In the genomic region with DNA sequence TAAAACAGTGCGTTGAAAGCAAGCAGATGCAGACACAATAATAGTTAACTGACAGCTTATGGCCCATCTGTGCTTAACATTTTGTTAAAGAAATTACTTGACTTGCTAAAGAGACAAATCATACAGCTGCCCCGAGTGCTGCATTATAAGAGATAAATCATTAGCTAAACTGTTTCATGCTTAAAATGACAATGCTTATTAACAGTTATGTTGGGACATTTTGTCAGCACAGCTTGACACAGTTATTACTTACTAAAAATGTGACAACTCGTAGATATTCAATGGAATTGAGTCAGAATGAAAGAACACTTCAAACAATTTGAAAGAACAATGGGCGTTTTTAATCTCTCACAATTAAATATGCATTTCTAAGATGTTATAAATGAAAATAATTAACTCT, we compare ENCODE assay signal across 16 cellular contexts. TPM values are rescaled to one million over a fixed set of nuclear protein-coding genes. Genes with fewer than 3 reads are reported as not detected.
A peak's percentile ranks its signal among the peaks of the same experiment; 100 is the strongest.
DNase-seq lines count a peak whose midpoint lies in the region; ATAC-seq, FAIRE-seq and TF ChIP-seq lines count a peak whose summit lies in the region.
"Had no signal": no experiment of that assay in that cellular context is flagged by ENCODE, and none has a peak within 500 bp of the region (broad histone marks: within the 10 kb centered on the region; RNA-seq: fewer than 3 reads in every experiment).

No MANE protein-coding gene starts in this region.

- H3K27ac Mint-ChIP-seq in endodermal cell (no peak overlapping the region), neural progenitor cell (no peak overlapping the region), immature natural killer cell (no peak overlapping the region)
- H3K27ac Mint-ChIP-seq: CD4-positive, CD25-positive, alpha-beta regulatory T cell had no signal

- H3K9me3 ChIP-seq in GM12878 (replicated peaks; ENCODE audit: control insufficient read depth, insufficient read depth, low read length) (no peaks in the 10 kb centered on the region), endodermal cell (ENCODE audit: control insufficient read depth, low read length) (no peaks in the 10 kb centered on the region), neural progenitor cell (ENCODE audit: low read depth) (no peaks in the 10 kb centered on the region)
- H3K9me3 ChIP-seq: BLaER1 treated with 17β-estradiol and CSF1 and Interleukin-3, amounts not matched to agents 10 nM and 100 nM; HAP-1 had no signal

- TF ChIP-seq POLR2A in GM12878 (IDR thresholded peaks at IDR 0.05; ENCODE audit: low read depth, low read length), result no peak

- no peak for FAIRE-seq in GM12878 (lab: Jason Lieb, UNC)

- DNase-seq in activated CD4-positive, CD25-positive, alpha-beta regulatory T cell (lab: John Stamatoyannopoulos, UW), result no peak
- DNase-seq in GM12878 (ENCODE audit: low read depth, low spot score), result no peak
- DNase-seq in endodermal cell, result no peak
- no peak for DNase-seq in neural progenitor cell (ENCODE audit: low spot score)
- DNase-seq in iPS-NIHi7 (ENCODE audit: extremely low spot score), result no peak
- DNase-seq in immature natural killer cell, result no peak
- DNase-seq: 8988T; AML-193; CD4-positive, CD25-positive, alpha-beta regulatory T cell; DMS53; GF-D8; GM23248 had no signal

- peaks cover 42% of the 10 kb centered on the region for H3F3A ChIP-seq in neural progenitor cell (ENCODE audit: low read depth)

- peaks cover 54% of the 10 kb centered on the region for H3K4me1 Mint-ChIP-seq in endodermal cell
- peaks cover 88% of the 10 kb centered on the region for H3K4me1 Mint-ChIP-seq in neural progenitor cell
- no peaks in the 10 kb centered on the region for H3K4me1 Mint-ChIP-seq in immature natural killer cell

- H2AFZ ChIP-seq in GM12878 (ENCODE audit: control insufficient read depth, low read depth, low read length) (no peak overlapping the region), neural progenitor cell (replicated peaks) (no peak overlapping the region)
- H2AFZ ChIP-seq: GM23248 had no signal

- H3K27me3 Mint-ChIP-seq in endodermal cell (ENCODE audit: insufficient read depth) (peaks cover 37% of the 10 kb centered on the region), neural progenitor cell (ENCODE audit: insufficient read depth, low read depth) (peaks cover 3% of the 10 kb centered on the region), immature natural killer cell (ENCODE audit: low read depth in 3 of 3) (peaks cover 2 to 8% (median 2%) of the 10 kb centered on the region in 3 donors)

- SMC1A ChIA-PET in GM12878 (lab: Charles Lee; ENCODE audit: uncharacterized antibody, unreplicated experiment), result no interaction called here

- H3K79me2 ChIP-seq in GM12878 (ENCODE audit: control insufficient read depth, insufficient read depth, low read length), result no peaks in the 10 kb centered on the region
- H3K79me2 ChIP-seq in neural progenitor cell (ENCODE audit: low read depth), result no peaks in the 10 kb centered on the region

- peak; percentile 32 to 52 for ATAC-seq in activated CD4-positive, CD25-positive, alpha-beta regulatory T cell treated with anti-CD3 and anti-CD28 coated beads, Interleukin-2, amount 50 U/mL, for 24 hours
- ATAC-seq in GM12878 (peak; percentile 55), HG02571 (IDR thresholded peaks at IDR 0.05; ENCODE audit: unreplicated experiment) (no peak)

- H3K4me3 ChIP-seq in GM12878 (no peak overlapping the region), endodermal cell (ENCODE audit: low read length) (no peak overlapping the region), neural progenitor cell (no peak overlapping the region)
- H3K4me3 ChIP-seq: BLaER1 treated with 17β-estradiol and CSF1 and Interleukin-3, amounts not matched to agents 10 nM and 100 nM; GM23248; HAP-1 had no signal

- no TSS peak for BruUV-seq in GM12878 (replicated peaks; lab: Mats Ljungman, UMichigan)

- TF ChIP-seq EP300 in GM12878 (IDR thresholded peaks at IDR 0.05; ENCODE audit: borderline replicate concordance in 1 of 2, control insufficient read depth in 1 of 2, low read depth in 2 of 2, low read length in 2 of 2), result no peak

- H3K27me3 ChIP-seq in GM12878 (replicated peaks in 1 of 2; ENCODE audit: control insufficient read depth in 2 of 2, insufficient read depth in 2 of 2, low read length in 1 of 2), result peaks cover 4 to 13% of the 10 kb centered on the region in 2 experiments
- H3K27me3 ChIP-seq in endodermal cell (ENCODE audit: control insufficient read depth, insufficient read depth, low read length, poor library complexity, severe bottlenecking), result peaks cover 36% of the 10 kb centered on the region
- H3K27me3 ChIP-seq in neural progenitor cell, result peaks cover 84% of the 10 kb centered on the region

- POLR2A ChIA-PET in GM12878 (lab: Charles Lee), result no interaction called here

- RAD21 ChIA-PET in GM12878 (lab: Charles Lee; ENCODE audit: unreplicated experiment), result no interaction called here

- no peak for TF ChIP-seq RAD21 in GM12878 (IDR thresholded peaks at IDR 0.05; ENCODE audit: insufficient read depth, low read depth, low read length)

- CTCF ChIA-PET in GM12878 (lab: Yijun Ruan, JAX), result no interaction called here

- H3K36me3 ChIP-seq in GM12878 (ENCODE audit: control insufficient read depth in 2 of 2, insufficient read depth in 2 of 2, low read length in 1 of 2) (no peaks in the 10 kb centered on the region), endodermal cell (ENCODE audit: control insufficient read depth, insufficient read depth, low read length) (no peaks in the 10 kb centered on the region), neural progenitor cell (no peaks in the 10 kb centered on the region)
- H3K36me3 ChIP-seq: BLaER1 treated with 17β-estradiol and CSF1 and Interleukin-3, amounts not matched to agents 10 nM and 100 nM; HAP-1 had no signal

- H3K36me3 Mint-ChIP-seq in endodermal cell (ENCODE audit: low read depth) (no peaks in the 10 kb centered on the region), neural progenitor cell (peaks cover 32% of the 10 kb centered on the region), immature natural killer cell (no peaks in the 10 kb centered on the region)
- H3K36me3 Mint-ChIP-seq: CD4-positive, CD25-positive, alpha-beta regulatory T cell had no signal

- H3K9ac ChIP-seq in GM12878 (ENCODE audit: control insufficient read depth, insufficient read depth, low read length) (no peak overlapping the region), endodermal cell (ENCODE audit: extremely low read depth, low read length, poor library complexity, severe bottlenecking) (no peak overlapping the region), neural progenitor cell (no peak overlapping the region)
- H3K9ac ChIP-seq: BLaER1 treated with 17β-estradiol and CSF1 and Interleukin-3, amounts not matched to agents 10 nM and 100 nM; GM23248 had no signal

- H3K4me3 Mint-ChIP-seq in endodermal cell (no peak overlapping the region), neural progenitor cell (no peak overlapping the region), immature natural killer cell (no peak overlapping the region)
- H3K4me3 Mint-ChIP-seq: CD4-positive, CD25-positive, alpha-beta regulatory T cell had no signal

- no peak overlapping the region for H3K27ac ChIP-seq in GM12878 (ENCODE audit: control insufficient read depth, insufficient read depth)
- peak overlapping the region; percentile 49 for H3K27ac ChIP-seq in endodermal cell (ENCODE audit: low read depth, low read length)
- H3K27ac ChIP-seq in neural progenitor cell, result no peak overlapping the region
- H3K27ac ChIP-seq: BLaER1 treated with 17β-estradiol and CSF1 and Interleukin-3, amounts not matched to agents 10 nM and 100 nM; GM23248 had no signal

- H3K4me2 ChIP-seq in GM12878 (ENCODE audit: control insufficient read depth, insufficient read depth), result no peak overlapping the region
- H3K4me2 ChIP-seq in neural progenitor cell, result peak overlapping the region; percentile 82
- H3K4me2 ChIP-seq: BLaER1 treated with 17β-estradiol and CSF1 and Interleukin-3, amounts not matched to agents 10 nM and 100 nM had no signal

- intact Hi-C loops in GM12878 (cut with micrococcal nuclease; ENCODE audit: unreplicated experiment), result no loop called here

- H3K9me3 Mint-ChIP-seq in endodermal cell (no peaks in the 10 kb centered on the region), neural progenitor cell (no peaks in the 10 kb centered on the region), immature natural killer cell (peaks cover 2 to 16% (median 7%) of the 10 kb centered on the region in 6 donors)

- TF ChIP-seq CTCF in GM12878 (IDR thresholded peaks at IDR 0.05 in 2 of 3, conservative IDR thresholded peaks at IDR 0.05 in 1 of 3; ENCODE audit: control insufficient read depth in 2 of 3, extremely low read depth in 1 of 3, insufficient read depth in 1 of 3, low read depth in 3 of 3, low read length in 3 of 3), result no peak
- no peak for TF ChIP-seq CTCF in endodermal cell (conservative IDR thresholded peaks at IDR 0.05)
- no peak for TF ChIP-seq CTCF in neural progenitor cell (IDR thresholded peaks at IDR 0.05)

- in situ Hi-C loops in GM12878 (cut with MboI), result no loop called here

- 10% methylated on average over 4 of the region's 4 CpGs for WGBS in GM12878 (ENCODE audit: insufficient coverage, insufficient replicate concordance, low lambda C conversion rate, missing lambda C conversion rate)
- WGBS in endodermal cell (ENCODE audit: insufficient coverage in 1 of 2, insufficient read length in 1 of 2), 2 experiments, result 48 to 62% methylated on average over 2 to 4 of the region's 4 CpGs

- no peaks in the 10 kb centered on the region for H4K20me1 ChIP-seq in GM12878 (ENCODE audit: control insufficient read depth, insufficient read depth)
- peaks cover 21% of the 10 kb centered on the region for H4K20me1 ChIP-seq in neural progenitor cell (ENCODE audit: low read depth)
- H4K20me1 ChIP-seq: BLaER1 treated with 17β-estradiol and CSF1 and Interleukin-3, amounts not matched to agents 10 nM and 100 nM had no signal

- H3K4me1 ChIP-seq in GM12878 (ENCODE audit: control insufficient read depth, insufficient read depth, low read length) (no peaks in the 10 kb centered on the region), endodermal cell (ENCODE audit: control insufficient read depth, insufficient read depth, low read length) (peaks cover 17% of the 10 kb centered on the region), neural progenitor cell (peaks cover 60% of the 10 kb centered on the region)
- H3K4me1 ChIP-seq: BLaER1 treated with 17β-estradiol and CSF1 and Interleukin-3, amounts not matched to agents 10 nM and 100 nM had no signal

RNA-seq across cellular contexts. Expression of gene PAX3, which starts 57.3 kb away (rescaled TPM):
- not detected in 2 replicates for total RNA-seq in GM12878 (2013; cell fraction: nucleolus; rRNA removed)
- total RNA-seq in GM12878 (2014; rRNA removed) (not detected in 2 replicates), GM12878 (2014; rRNA removed; fragmentation: Illumina TruSeq; extraction: Trizol) (not detected in 2 replicates), GM12878 (2021) (not detected in 2 replicates), endodermal cell (not detected), neural progenitor cell (ENCODE audit: low replicate concordance) (4.6 and 4.9 TPM in 2 replicates)
- polyA plus RNA-seq in GM12878 (2011; ENCODE audit: low read depth), result not detected
- polyA plus RNA-seq in GM12878 (2011; rRNA removed) (not detected in 2 replicates), GM12878 (2014; fragmentation: Illumina TruSeq; extraction: Trizol) (not detected in 2 replicates), GM12878 (2014; fragmentation: Nextera tagmentation; extraction: Ambion mirVana) (not detected), GM12878 (2014; rRNA removed) (not detected in 2 replicates), GM12878 (2016; fragmentation: Nextera tagmentation; extraction: Ambion mirVana) (not detected), immature natural killer cell (not detected)
- not detected in 2 replicates for polyA plus RNA-seq in GM12878 (2011; cell fraction: cytosol; rRNA removed)
- polyA plus RNA-seq in GM12878 (2011; cell fraction: nucleus; rRNA removed), result not detected in 2 replicates
- polyA plus RNA-seq in GM12878 (2012), result not detected in 2 replicates
- not detected in 2 replicates for polyA minus RNA-seq in GM12878 (2011; rRNA and poly(A)+ RNA removed)
- polyA minus RNA-seq in GM12878 (2011; cell fraction: cytosol; rRNA and poly(A)+ RNA removed), result not detected in 2 replicates
- not detected in 2 replicates for polyA minus RNA-seq in GM12878 (2011; cell fraction: nucleus; rRNA and poly(A)+ RNA removed)
- 89.3 TPM for polyA plus RNA-seq in endodermal cell (2013, experiment 1 of 2)
- 69.3 TPM for polyA plus RNA-seq in endodermal cell (2013, experiment 2 of 2)
- total RNA-seq: CD4-positive, CD25-positive, alpha-beta regulatory T cell; GM23248 had no signal
- polyA plus RNA-seq: CD4-positive, CD25-positive, alpha-beta regulatory T cell; GM23248 had no signal
